ENCODE assay signal across 8 cellular contexts in genomic region chrX:40546870-40547269, GRCh38.
"Had no signal": no experiment of that assay in that cellular context is flagged by ENCODE, and none has a peak within 500 bp of the region (broad histone marks: within the 10 kb centered on the region; RNA-seq: fewer than 3 reads in every experiment).

No MANE protein-coding gene starts in this region.

- ATAC-seq: GM23338 had no signal

- H2AFZ ChIP-seq: GM23338 had no signal

- FAIRE-seq: H1, H54, HTR-8/SVneo had no signal

- H3K4me2 ChIP-seq: GM23338 had no signal

- H3K27ac Mint-ChIP-seq: GM23338, H9, HFFc6, IgD-negative memory B cell had no signal

- DNase-seq: H9, HCEC 1CT, HFFc6 had no signal

- H3K4me3 ChIP-seq: GM23338 had no signal

- H3K4me3 Mint-ChIP-seq: GM23338, H9, HFFc6, IgD-negative memory B cell had no signal

- H3K9me3 Mint-ChIP-seq: GM23338, HFFc6, IgD-negative memory B cell had no signal

- H3K36me3 Mint-ChIP-seq: IgD-negative memory B cell had no signal
